ENCODE assay signal across 11 cellular contexts in the genomic region with DNA sequence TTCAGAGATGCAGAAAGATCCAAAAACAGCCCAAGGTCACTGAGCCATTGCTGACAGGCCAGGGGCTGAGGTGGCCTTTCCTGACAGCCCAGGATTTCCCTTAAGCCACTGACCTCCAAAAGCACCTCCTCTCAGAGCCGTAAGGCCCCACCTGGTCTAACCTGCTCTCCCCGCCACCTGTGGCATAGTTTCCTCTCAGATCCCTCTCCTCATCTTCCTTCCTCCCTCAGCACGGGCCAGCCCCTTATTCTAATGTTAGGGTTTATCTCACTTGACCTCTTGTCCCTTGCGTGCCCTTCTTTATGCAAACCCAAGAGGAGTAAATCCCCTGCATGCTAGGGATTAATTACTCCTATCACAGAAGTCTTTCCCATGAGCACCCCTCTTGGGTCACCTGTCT.
DNase-seq lines count a peak whose midpoint lies in the region; ATAC-seq, FAIRE-seq and TF ChIP-seq lines count a peak whose summit lies in the region.
"Had no signal": no experiment of that assay in that cellular context is flagged by ENCODE, and none has a peak within 500 bp of the region (broad histone marks: within the 10 kb centered on the region; RNA-seq: fewer than 3 reads in every experiment).

No MANE protein-coding gene starts in this region.

- no peak overlapping the region for H3K9ac ChIP-seq in liver (ENCODE audit: low read depth in 1 of 2, low read length in 2 of 2)
- no peak overlapping the region for H3K9ac ChIP-seq in HepG2 (ENCODE audit: insufficient read depth, low read depth, low read length)

- POLR2A ChIA-PET in HepG2 (lab: Yijun Ruan, JAX) = no interaction called here

- no peaks in the 10 kb centered on the region for H3K79me2 ChIP-seq in HepG2 (ENCODE audit: insufficient read depth, low read length)

- in situ Hi-C loops in HepG2 (cut with HindIII; ENCODE audit: extremely low pct_ligation_motif_present, low pct_unique_long_range_greater_than_20kb) = no loop called here

- H3K27ac ChIP-seq in liver (ENCODE audit: low read depth in 1 of 2, low read length in 2 of 2) (peak overlapping the region; percentile 4 to 86), HepG2 (ENCODE audit: extremely low read length, insufficient read depth, low read length) (no peak overlapping the region), esophagus (ENCODE audit: low read depth in 2 of 2, low read length in 1 of 2) (peak overlapping the region; percentile 56 to 65), upper lobe of right lung (peak overlapping the region; percentile 42)
- H3K27ac ChIP-seq: sigmoid colon had no signal

- H3K9me3 ChIP-seq in liver (ENCODE audit: control insufficient read depth in 4 of 4, low read length in 3 of 4) = no peaks in the 10 kb centered on the region
- no peaks in the 10 kb centered on the region for H3K9me3 ChIP-seq in HepG2 (ENCODE audit: low read length)
- H3K9me3 ChIP-seq in esophagus (ENCODE audit: control insufficient read depth in 2 of 2, insufficient read depth in 1 of 2, low read depth in 1 of 2, low read length in 1 of 2) = no peaks in the 10 kb centered on the region
- H3K9me3 ChIP-seq in upper lobe of right lung = no peaks in the 10 kb centered on the region
- H3K9me3 ChIP-seq: sigmoid colon had no signal

- WGBS in liver = 85% methylated on average over 4 of the region's 4 CpGs
- WGBS in HepG2 (ENCODE audit: low lambda C conversion rate) = 61% methylated on average over 4 of the region's 4 CpGs
- 66 to 67% methylated on average over 4 of the region's 4 CpGs for WGBS in esophagus, 2 donors

- no peak for TF ChIP-seq EP300 in HepG2 (IDR thresholded peaks at IDR 0.05; ENCODE audit: low read depth in 2 of 2, low read length in 2 of 2)
- TF ChIP-seq EP300 in HepG2 (CRISPR knock-in tag; IDR thresholded peaks at IDR 0.05; ENCODE audit: borderline replicate concordance) = no peak

- TF ChIP-seq RAD21 in liver (IDR thresholded peaks at IDR 0.05) = no peak
- no peak for TF ChIP-seq RAD21 in HepG2 (CRISPR knock-in tag; IDR thresholded peaks at IDR 0.05)

- H3K4me2 ChIP-seq in HepG2 (ENCODE audit: low read depth, low read length) = no peak overlapping the region

- no peaks in the 10 kb centered on the region for H4K20me1 ChIP-seq in HepG2 (ENCODE audit: insufficient read depth, low read length)

- no peaks in the 10 kb centered on the region for H3K36me3 ChIP-seq in liver (ENCODE audit: control insufficient read depth in 4 of 4, insufficient read depth in 3 of 4, low read depth in 1 of 4, low read length in 3 of 4)
- no peaks in the 10 kb centered on the region for H3K36me3 ChIP-seq in HepG2 (replicated peaks in 1 of 2; ENCODE audit: control insufficient read depth in 1 of 2, insufficient read depth in 2 of 2, low read length in 2 of 2)
- no peaks in the 10 kb centered on the region for H3K36me3 ChIP-seq in esophagus (ENCODE audit: control insufficient read depth in 2 of 2, insufficient read depth in 2 of 2, low read length in 1 of 2)
- H3K36me3 ChIP-seq in upper lobe of right lung = no peaks in the 10 kb centered on the region
- H3K36me3 ChIP-seq: sigmoid colon had no signal

- ATAC-seq in HepG2 (no peak), HG03196 (IDR thresholded peaks at IDR 0.05; ENCODE audit: unreplicated experiment) (peak; percentile 47), upper lobe of right lung (no peak)

- DNase-seq in HepG2 (ENCODE audit: low spot score) = no peak
- no peak for DNase-seq in upper lobe of right lung
- no peak for DNase-seq in NOMO-1 (lab: John Stamatoyannopoulos, UW; ENCODE audit: unreplicated experiment in 2 of 2)
- no peak for DNase-seq in NCI-H1092 treated with DMSO at 0.1 percent for 48 hours (lab: John Stamatoyannopoulos, UW)
- no peak for DNase-seq in epidermal melanocyte (ENCODE audit: insufficient read length, low spot score)
- DNase-seq: activated CD4-positive, CD25-positive, alpha-beta regulatory T cell treated with anti-CD3 and anti-CD28 coated beads, Interleukin-2, amount 50 U/mL, for 72 hours; activated gamma-delta T cell treated with Interleukin-2 at 50 U/mL for 16 hours; sigmoid colon had no signal

- BruUV-seq in HepG2 (replicated peaks; lab: Mats Ljungman, UMichigan) = no TSS peak

- TF ChIP-seq CTCF in liver (IDR thresholded peaks at IDR 0.05; ENCODE audit: low read depth, low read length, missing input control) = no peak
- TF ChIP-seq CTCF in HepG2 (CRISPR knock-in tag; IDR thresholded peaks at IDR 0.05) = no peak
- no peak for TF ChIP-seq CTCF in upper lobe of right lung (IDR thresholded peaks at IDR 0.05)

- FAIRE-seq in HepG2 (lab: Jason Lieb, UNC) = no peak

- intact Hi-C loops in HepG2 (cut with micrococcal nuclease; ENCODE audit: unreplicated experiment) (loop anchor here (10.0 kb wide), 1 partner anchor 112 kb away; no protein-coding TSS in a partner anchor), upper lobe of right lung (cut with DNase I) (no loop called here)

- H2AFZ ChIP-seq in HepG2 (ENCODE audit: low read length) = no peak overlapping the region

- H3K4me1 ChIP-seq in liver (ENCODE audit: control insufficient read depth in 4 of 4, insufficient read depth in 4 of 4, low read length in 3 of 4) = peaks cover 2 to 24% (median 13%) of the 10 kb centered on the region in 4 donors
- peaks cover 41% of the 10 kb centered on the region for H3K4me1 ChIP-seq in HepG2 (ENCODE audit: insufficient read depth, low read length)
- H3K4me1 ChIP-seq in esophagus (ENCODE audit: control insufficient read depth in 2 of 2, insufficient read depth in 2 of 2, low read length in 1 of 2) = peaks cover 5 to 6% of the 10 kb centered on the region in 2 donors
- peaks cover 15% of the 10 kb centered on the region for H3K4me1 ChIP-seq in upper lobe of right lung
- H3K4me1 ChIP-seq: sigmoid colon had no signal

- CTCF ChIA-PET in HepG2 (lab: Yijun Ruan, JAX; ENCODE audit: low intra/inter-chr PET ratio, low total read pairs) = no interaction called here

- H3K27me3 ChIP-seq in liver (ENCODE audit: control insufficient read depth in 4 of 4, insufficient read depth in 4 of 4, low read length in 3 of 4) = no peaks in the 10 kb centered on the region
- H3K27me3 ChIP-seq in HepG2 (ENCODE audit: control insufficient read depth in 1 of 2, insufficient read depth in 2 of 2, low read length in 2 of 2) = no peaks in the 10 kb centered on the region; a peak in 1 of 5 replicates
- H3K27me3 ChIP-seq in esophagus (ENCODE audit: control insufficient read depth in 1 of 2, insufficient read depth in 2 of 2, low read length in 2 of 2) = no peaks in the 10 kb centered on the region
- H3K27me3 ChIP-seq in upper lobe of right lung = no peaks in the 10 kb centered on the region
- H3K27me3 ChIP-seq: sigmoid colon had no signal

- H3K4me3 ChIP-seq in liver (ENCODE audit: low read depth in 1 of 3, low read length in 3 of 3) = no peak overlapping the region
- no peak overlapping the region for H3K4me3 ChIP-seq in HepG2 (replicated peaks in 1 of 3; ENCODE audit: insufficient read depth in 1 of 3, low read depth in 2 of 3, low read length in 3 of 3)
- no peak overlapping the region for H3K4me3 ChIP-seq in esophagus (ENCODE audit: low read depth in 1 of 2, low read length in 2 of 2)
- no peak overlapping the region for H3K4me3 ChIP-seq in upper lobe of right lung
- H3K4me3 ChIP-seq: sigmoid colon had no signal

- no peak for TF ChIP-seq POLR2A in HepG2 (IDR thresholded peaks at IDR 0.05; ENCODE audit: insufficient read depth in 1 of 2, low read depth in 2 of 2, low read length in 2 of 2)

TF ChIP-seq in liver, 16 proteins besides CTCF, POLR2A, EP300 and RAD21 (continues in another document):
- no peak for TF ChIP-seq NR2F2 (IDR thresholded peaks at IDR 0.05)
- TF ChIP-seq HNF4A (conservative IDR thresholded peaks at IDR 0.05) = no peak
- no peak for TF ChIP-seq SP1 (IDR thresholded peaks at IDR 0.05)
- TF ChIP-seq, protein P1, sequence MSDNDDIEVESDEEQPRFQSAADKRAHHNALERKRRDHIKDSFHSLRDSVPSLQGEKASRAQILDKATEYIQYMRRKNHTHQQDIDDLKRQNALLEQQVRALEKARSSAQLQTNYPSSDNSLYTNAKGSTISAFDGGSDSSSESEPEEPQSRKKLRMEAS (IDR thresholded peaks at IDR 0.05) = no peak
- TF ChIP-seq, protein P2, sequence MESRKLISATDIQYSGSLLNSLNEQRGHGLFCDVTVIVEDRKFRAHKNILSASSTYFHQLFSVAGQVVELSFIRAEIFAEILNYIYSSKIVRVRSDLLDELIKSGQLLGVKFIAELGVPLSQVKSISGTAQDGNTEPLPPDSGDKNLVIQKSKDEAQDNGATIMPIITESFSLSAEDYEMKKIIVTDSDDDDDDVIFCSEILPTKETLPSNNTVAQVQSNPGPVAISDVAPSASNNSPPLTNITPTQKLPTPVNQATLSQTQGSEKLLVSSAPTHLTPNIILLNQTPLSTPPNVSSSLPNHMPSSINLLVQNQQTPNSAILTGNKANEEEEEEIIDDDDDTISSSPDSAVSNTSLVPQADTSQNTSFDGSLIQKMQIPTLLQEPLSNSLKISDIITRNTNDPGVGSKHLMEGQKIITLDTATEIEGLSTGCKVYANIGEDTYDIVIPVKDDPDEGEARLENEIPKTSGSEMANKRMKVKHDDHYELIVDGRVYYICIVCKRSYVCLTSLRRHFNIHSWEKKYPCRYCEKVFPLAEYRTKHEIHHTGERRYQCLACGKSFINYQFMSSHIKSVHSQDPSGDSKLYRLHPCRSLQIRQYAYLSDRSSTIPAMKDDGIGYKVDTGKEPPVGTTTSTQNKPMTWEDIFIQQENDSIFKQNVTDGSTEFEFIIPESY (IDR thresholded peaks at IDR 0.05) = no peak
- no peak for TF ChIP-seq HNF4G (IDR thresholded peaks at IDR 0.05)

TF ChIP-seq in HepG2, 621 proteins besides CTCF, POLR2A, EP300 and RAD21 (continues in another document):
- TF ChIP-seq SSRP1 (CRISPR knock-in tag; IDR thresholded peaks at IDR 0.05) (no peak), NAIF1 (CRISPR knock-in tag; IDR thresholded peaks at IDR 0.05; ENCODE audit: borderline replicate concordance) (no peak), PLRG1 (conservative IDR thresholded peaks at IDR 0.05) (no peak), ZSCAN29 (CRISPR knock-in tag; conservative IDR thresholded peaks at IDR 0.05) (no peak), ZNF331 (CRISPR knock-in tag; IDR thresholded peaks at IDR 0.05) (no peak), KDM4B (CRISPR knock-in tag; IDR thresholded peaks at IDR 0.05) (no peak), KAT8 (CRISPR knock-in tag; IDR thresholded peaks at IDR 0.05) (no peak), MLX (CRISPR knock-in tag; IDR thresholded peaks at IDR 0.05) (no peak)
